23 cellular contexts compared by ENCODE assay signal in genomic region chr2:151269798-151270568, GRCh38. TPM values are rescaled to one million over a fixed set of nuclear protein-coding genes. Genes with fewer than 3 reads are reported as not detected.
A peak's percentile ranks its signal among the peaks of the same experiment; 100 is the strongest.
DNase-seq lines count a peak whose midpoint lies in the region; ATAC-seq, FAIRE-seq and TF ChIP-seq lines count a peak whose summit lies in the region.
"Had no signal": no experiment of that assay in that cellular context is flagged by ENCODE, and none has a peak within 500 bp of the region (broad histone marks: within the 10 kb centered on the region; RNA-seq: fewer than 3 reads in every experiment).

No MANE protein-coding gene starts in this region.

- peaks cover 2% of the 10 kb centered on the region in 2 donors for H3K9me3 Mint-ChIP-seq in activated T-cell treated with anti-CD3 and anti-CD28 coated beads, Interleukin-2, amount 50 U/mL, for 72 hours

- intact Hi-C loops in Panc1 (cut with micrococcal nuclease; ENCODE audit: unreplicated experiment) = no loop called here

- H3K27ac ChIP-seq in Panc1 (ENCODE audit: low read length) = 0 out of 2 replicates have a peak overlapping the region, but pooled peaks have one; percentile 21
- no peak overlapping the region for H3K27ac ChIP-seq in caudate nucleus (ENCODE audit: low read depth, low read length)
- H3K27ac ChIP-seq: C4-2B had no signal

- CTCF ChIA-PET in Panc1 (lab: Charles Lee) = no interaction called here

- POLR2A ChIA-PET in Panc1 (lab: Charles Lee) = interaction anchor here (0.6 kb wide), 2 partner anchors 139 to 152 kb away, joined by 3 to 4 read pairs; no protein-coding TSS in a partner anchor

- H3K36me3 ChIP-seq in Panc1 (ENCODE audit: control insufficient read depth, insufficient read depth, low read length) (no peaks in the 10 kb centered on the region), bronchial epithelial cell (ENCODE audit: control insufficient read depth, insufficient read depth, low read length) (no peaks in the 10 kb centered on the region)

- H3K4me1 ChIP-seq in Panc1 (ENCODE audit: control insufficient read depth, insufficient read depth, low read length) = no peaks in the 10 kb centered on the region

- no peaks in the 10 kb centered on the region for H3K27me3 Mint-ChIP-seq in activated T-cell treated with anti-CD3 and anti-CD28 coated beads, Interleukin-2, amount 50 U/mL, for 72 hours (ENCODE audit: low read depth)

- ATAC-seq in activated T-cell treated with anti-CD3 and anti-CD28 coated beads, Interleukin-2, amount 50 U/mL, for 72 hours (replicated peaks in 1 of 2) = peak; percentile 69 to 78
- no peak; the same call in 1 of the 2 replicates for ATAC-seq in Panc1
- ATAC-seq: left ventricle myocardium superior, mucosa of descending colon had no signal

- no peak overlapping the region for H3K4me3 Mint-ChIP-seq in activated T-cell treated with anti-CD3 and anti-CD28 coated beads, Interleukin-2, amount 50 U/mL, for 72 hours

- peak in 1 of 2 donors; percentile 8 for DNase-seq in activated T-cell treated with anti-CD3 and anti-CD28 coated beads, Interleukin-2, amount 50 U/mL, for 72 hours
- no peak for DNase-seq in activated T-cell treated with anti-CD3 and anti-CD28 coated beads for 4 hours
- DNase-seq in Panc1 (ENCODE audit: low read depth, low spot score) = no peak
- peak; percentile 67 for DNase-seq in bronchial epithelial cell (ENCODE audit: low read depth)
- DNase-seq in renal cortical epithelial cell (ENCODE audit: low read depth) = peak; percentile 50
- DNase-seq in caudate nucleus (lab: John Stamatoyannopoulos, UW) = no peak
- DNase-seq in stimulated activated CD4-positive, alpha-beta T cell treated with anti-CD3 and anti-CD28 coated beads, Interleukin-12 subunit alpha, Interleukin-12 subunit beta, amount 100 ng/mL, for 4 hours = no peak
- DNase-seq in NCI-H82 (lab: John Stamatoyannopoulos, UW) = no peak
- DNase-seq: activated CD4-positive, alpha-beta T cell treated with anti-CD3 and anti-CD28 coated beads for 1 hour; activated gamma-delta T cell treated with Interleukin-2 at 50 U/mL for 16 hours; amniotic stem cell; dermis blood vessel endothelial cell; H7; left ventricle myocardium superior; mucosa of descending colon; MV-4-11; NCI-H187; NCI-H748 treated with DMSO at 0.1 percent for 48 hours; posterior cingulate gyrus; SHP77; sigmoid colon had no signal

- H3K4me3 ChIP-seq in Panc1 (ENCODE audit: low read depth in 2 of 2, low read length in 2 of 2) (no peak overlapping the region), bronchial epithelial cell (ENCODE audit: low read depth, low read length) (no peak overlapping the region)
- H3K4me3 ChIP-seq: mucosa of descending colon, sigmoid colon had no signal

- TF ChIP-seq CTCF in Panc1 (IDR thresholded peaks at IDR 0.05) (no peak), bronchial epithelial cell (IDR thresholded peaks at IDR 0.05; ENCODE audit: insufficient read depth, low read length, severe bottlenecking) (no peak)

- in situ Hi-C loops in Panc1 (cut with HindIII; ENCODE audit: low pct_unique_long_range_greater_than_20kb, low sequenced_read_pairs) = no loop called here

- peaks cover 6% of the 10 kb centered on the region for H3K4me1 Mint-ChIP-seq in activated T-cell treated with anti-CD3 and anti-CD28 coated beads, Interleukin-2, amount 50 U/mL, for 72 hours (ENCODE audit: low read depth)

- H3K36me3 Mint-ChIP-seq in activated T-cell treated with anti-CD3 and anti-CD28 coated beads, Interleukin-2, amount 50 U/mL, for 72 hours (ENCODE audit: insufficient read depth in 2 of 2) = peaks cover 9 to 20% of the 10 kb centered on the region in 2 donors

- no peak overlapping the region for H3K27ac Mint-ChIP-seq in activated T-cell treated with anti-CD3 and anti-CD28 coated beads, Interleukin-2, amount 50 U/mL, for 72 hours

- no peaks in the 10 kb centered on the region for H3K27me3 ChIP-seq in Panc1 (ENCODE audit: control insufficient read depth, insufficient read depth, low read length)
- no peaks in the 10 kb centered on the region for H3K27me3 ChIP-seq in bronchial epithelial cell (ENCODE audit: control insufficient read depth, insufficient read depth, low read length)
- H3K27me3 ChIP-seq: sigmoid colon had no signal

- no peak for FAIRE-seq in bronchial epithelial cell (lab: Jason Lieb, UNC)

- BruUV-seq in Panc1 (replicated peaks; lab: Mats Ljungman, UMichigan) = no TSS peak

- no peaks in the 10 kb centered on the region for H3K9me3 ChIP-seq in Panc1 (ENCODE audit: control insufficient read depth, insufficient read depth, low read depth, low read length)
- H3K9me3 ChIP-seq: mucosa of descending colon, sigmoid colon had no signal

RNA-seq across cellular contexts. Expression of gene RBM43, which starts 8.3 kb away (rescaled TPM):
- total RNA-seq in activated T-cell treated with anti-CD3 and anti-CD28 coated beads, Interleukin-2, amount 50 U/mL, for 72 hours = 1 to 10 TPM; 5.2 to 5.5 TPM
- total RNA-seq in Panc1 (2021; ENCODE audit: unreplicated experiment) (3.7 TPM), bronchial epithelial cell (0.51 and 0.79 TPM in 2 replicates), renal cortical epithelial cell (3.6 and 10.4 TPM in 2 replicates)
- polyA plus RNA-seq in Panc1 (2012; ENCODE audit: insufficient read length) = 1.7 TPM
- polyA plus RNA-seq: neural cell had no signal

RNA-seq across cellular contexts. Expression of gene NMI, which starts 19.5 kb away (rescaled TPM):
- 10 to 100 TPM; 28.8 to 39.0 TPM for total RNA-seq in activated T-cell treated with anti-CD3 and anti-CD28 coated beads, Interleukin-2, amount 50 U/mL, for 72 hours
- total RNA-seq in Panc1 (2021; ENCODE audit: unreplicated experiment) (24.5 TPM), bronchial epithelial cell (1.3 and 2.6 TPM in 2 replicates), renal cortical epithelial cell (23.9 and 51.1 TPM in 2 replicates)
- polyA plus RNA-seq in Panc1 (2012; ENCODE audit: insufficient read length) = 13.3 TPM
- polyA plus RNA-seq: neural cell had no signal

Comparison
In these comparisons a context has a peak if more than half of its experiments do, and no peak if none do; other contexts are left out.
1. DNase-seq: peak in bronchial epithelial cell (single experiment) and renal cortical epithelial cell (single experiment); none in activated T-cell treated with anti-CD3 and anti-CD28 coated beads for 4 hours (single experiment), Panc1 (single experiment), caudate nucleus (0 of 61), stimulated activated CD4-positive, alpha-beta T cell treated with anti-CD3 and anti-CD28 coated beads, Interleukin-12 subunit alpha, Interleukin-12 subunit beta, amount 100 ng/mL, for 4 hours (single experiment) and NCI-H82 (single experiment).